Comparison of ENCODE assay signal across 20 cellular contexts in the genomic region with DNA sequence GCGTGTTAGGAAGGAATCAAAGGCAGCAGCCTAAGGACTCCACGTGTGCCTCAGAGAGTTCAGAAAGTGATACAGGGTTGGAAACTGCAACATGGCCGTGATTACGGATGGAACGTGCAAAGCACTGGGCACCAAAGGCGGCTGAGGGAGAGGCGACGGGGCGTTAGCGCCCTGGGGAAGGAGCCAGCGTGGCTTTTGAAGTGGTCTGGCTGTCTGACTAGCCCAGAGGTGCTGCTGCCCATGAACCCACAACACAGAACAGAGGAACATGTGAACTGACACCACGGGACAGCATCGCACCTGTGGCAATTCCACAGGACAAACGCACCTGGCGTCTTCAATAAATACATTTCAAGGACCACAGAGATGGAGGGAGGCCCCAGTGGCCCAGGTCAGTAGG. TPM values are rescaled to one million over a fixed set of nuclear protein-coding genes. Genes with fewer than 3 reads are reported as not detected.
DNase-seq lines count a peak whose midpoint lies in the region; ATAC-seq, FAIRE-seq and TF ChIP-seq lines count a peak whose summit lies in the region.
"Had no signal": no experiment of that assay in that cellular context is flagged by ENCODE, and none has a peak within 500 bp of the region (broad histone marks: within the 10 kb centered on the region; RNA-seq: fewer than 3 reads in every experiment).

No MANE protein-coding gene starts in this region.

- no peak overlapping the region for H4K8ac ChIP-seq in H1 (ENCODE audit: extremely low read depth, insufficient read depth, low read length)
- H4K8ac ChIP-seq in neuronal stem cell (ENCODE audit: low read depth, low read length), result no peak overlapping the region

- POLR2A ChIA-PET in H1 (lab: Charles Lee; ENCODE audit: partially characterized antibody), result no interaction called here
- POLR2A ChIA-PET in activated CD4-positive, alpha-beta memory T cell treated with anti-CD3 and anti-CD28 coated beads for 36 hours (lab: Charles Lee), result no interaction called here

- H2BK15ac ChIP-seq in H1 (ENCODE audit: low read length), result no peak overlapping the region
- H2BK15ac ChIP-seq in neuronal stem cell (ENCODE audit: low read length), result no peak overlapping the region

- no peak overlapping the region for H3K9ac ChIP-seq in H1 (replicated peaks in 1 of 4; ENCODE audit: extremely low read depth in 1 of 4, low read depth in 3 of 4, low read length in 3 of 4)
- peak overlapping the region; percentile 1 for H3K9ac ChIP-seq in neuronal stem cell (ENCODE audit: low read depth, low read length, poor library complexity)

- H3K27ac Mint-ChIP-seq in activated CD4-positive, alpha-beta memory T cell treated with anti-CD3 and anti-CD28 coated beads for 36 hours, result no peak overlapping the region
- H3K27ac Mint-ChIP-seq: B cell; CD14-positive monocyte; CD8-positive, alpha-beta T cell; HFFc6 had no signal

- H3K4ac ChIP-seq in H1 (replicated peaks; ENCODE audit: insufficient read length, low read depth, low read length), result no peak overlapping the region
- no peak overlapping the region for H3K4ac ChIP-seq in neuronal stem cell (ENCODE audit: low read length)

- ATAC-seq in left ventricle myocardium superior, result no peak
- ATAC-seq in GM21723 (IDR thresholded peaks at IDR 0.05; ENCODE audit: unreplicated experiment), result no peak
- ATAC-seq: CD8-positive, alpha-beta T cell had no signal

- 91 to 100% methylated on average over 1 to 15 of the region's 15 CpGs for WGBS in H1 (ENCODE audit: extremely low coverage in 1 of 2, insufficient coverage in 1 of 2, insufficient read length in 1 of 2, insufficient replicate concordance in 2 of 2, low coverage in 1 of 2, low lambda C conversion rate in 2 of 2, missing lambda C conversion rate in 1 of 2), 2 experiments
- 100% methylated on average over 1 of the region's 15 CpGs; no CpG with 5 or more reads in 1 of the 2 donors for WGBS in neuronal stem cell (ENCODE audit: extremely low coverage in 2 of 2, insufficient read length in 2 of 2, insufficient replicate concordance in 1 of 2), 2 donors

- CTCF ChIA-PET in H1 (lab: Charles Lee; ENCODE audit: partially characterized antibody), result interaction anchor here (1.1 kb wide), 1 partner anchor 36 kb away, joined by 3 read pairs; no protein-coding TSS in a partner anchor
- CTCF ChIA-PET in activated CD4-positive, alpha-beta memory T cell treated with anti-CD3 and anti-CD28 coated beads for 36 hours (lab: Charles Lee), result no interaction called here

- H3K4me1 ChIP-seq in H1 (replicated peaks in 1 of 4; ENCODE audit: control insufficient read depth in 3 of 4, insufficient read depth in 4 of 4, low read length in 3 of 4), result no peaks in the 10 kb centered on the region
- peaks cover 0 to 1% of the 10 kb centered on the region in 2 donors for H3K4me1 ChIP-seq in neuronal stem cell (ENCODE audit: control insufficient read depth in 2 of 2, insufficient read depth in 1 of 2, low read depth in 1 of 2, low read length in 2 of 2)

- no peak for TF ChIP-seq POLR2A in H1 (IDR thresholded peaks at IDR 0.05; ENCODE audit: control extremely low read depth in 1 of 2, low read depth in 2 of 2, low read length in 2 of 2)

- no peaks in the 10 kb centered on the region for H3K36me3 Mint-ChIP-seq in activated CD4-positive, alpha-beta memory T cell treated with anti-CD3 and anti-CD28 coated beads for 36 hours
- H3K36me3 Mint-ChIP-seq: CD14-positive monocyte; CD8-positive, alpha-beta T cell had no signal

- no peak overlapping the region for H3K56ac ChIP-seq in H1 (replicated peaks; ENCODE audit: insufficient read length, low read depth, low read length)

- H2BK20ac ChIP-seq in H1 (ENCODE audit: low read length), result no peak overlapping the region

- peak overlapping the region; percentile 53; the same call in 1 of the 2 replicates for H2AK5ac ChIP-seq in H1 (ENCODE audit: low read depth, low read length)
- no peak overlapping the region for H2AK5ac ChIP-seq in neuronal stem cell (ENCODE audit: low read depth, low read length)

- H3K9me3 Mint-ChIP-seq in activated CD4-positive, alpha-beta memory T cell treated with anti-CD3 and anti-CD28 coated beads for 36 hours, result peaks cover 18% of the 10 kb centered on the region
- H3K9me3 Mint-ChIP-seq: CD8-positive, alpha-beta T cell had no signal

- no peak for FAIRE-seq in H1 (lab: Jason Lieb, UNC)
- FAIRE-seq: A204.1, GM12892, GM19239 had no signal

- intact Hi-C loops in left ventricle myocardium superior (cut with micrococcal nuclease), result no loop called here
- intact Hi-C loops in cardiac septum (cut with DNase I), result no loop called here
- intact Hi-C loops in activated CD4-positive, alpha-beta memory T cell treated with anti-CD3 and anti-CD28 coated beads for 36 hours (cut with micrococcal nuclease), result no loop called here

- no peak overlapping the region for H3K4me2 ChIP-seq in H1 (ENCODE audit: insufficient read depth in 1 of 2, low read depth in 2 of 2, low read length in 2 of 2)
- no peak overlapping the region for H3K4me2 ChIP-seq in neuronal stem cell (ENCODE audit: insufficient read depth, low read length, poor library complexity, severe bottlenecking)

- DNase-seq in left ventricle myocardium superior, result peak; percentile 9
- DNase-seq in cardiac septum (ENCODE audit: low spot score), result no peak
- no peak for DNase-seq in H1 (ENCODE audit: low read depth in 1 of 2, low spot score in 2 of 2)
- no peak for DNase-seq in neuronal stem cell (ENCODE audit: low spot score)
- no peak for DNase-seq in activated CD4-positive, alpha-beta memory T cell treated with anti-CD3 and anti-CD28 coated beads for 36 hours
- no peak for DNase-seq in NCI-H187 treated with DMSO at 0.1 percent for 48 hours (lab: John Stamatoyannopoulos, UW)
- DNase-seq: CD8-positive, alpha-beta T cell; COR-L47; DND-41; GDM1; HCEC 1CT; HFFc6 had no signal

- H3K18ac ChIP-seq in H1 (ENCODE audit: extremely low read depth, low read length), result no peak overlapping the region
- peak overlapping the region; percentile 46 for H3K18ac ChIP-seq in neuronal stem cell (ENCODE audit: low read length)

- TF ChIP-seq RAD21 in H1 (IDR thresholded peaks at IDR 0.05 in 1 of 2, conservative IDR thresholded peaks at IDR 0.05 in 1 of 2; ENCODE audit: low read depth in 2 of 2, low read length in 2 of 2), result no peak

- no peak overlapping the region for H4K5ac ChIP-seq in H1 (ENCODE audit: insufficient read length, low read depth, low read length)

- H3K27ac ChIP-seq in H1 (ENCODE audit: low read depth, low read length), result no peak overlapping the region
- H3K27ac ChIP-seq in neuronal stem cell (replicated peaks; ENCODE audit: low read length), result no peak overlapping the region

- H3K23ac ChIP-seq in H1 (ENCODE audit: insufficient read length) (no peak overlapping the region), neuronal stem cell (ENCODE audit: low read depth, low read length, poor library complexity) (no peak overlapping the region)

- H3K79me1 ChIP-seq in H1 (ENCODE audit: low read depth, low read length) (no peaks in the 10 kb centered on the region), neuronal stem cell (ENCODE audit: low read depth, low read length) (peaks cover 6% of the 10 kb centered on the region)

- H3K27me3 ChIP-seq in H1 (replicated peaks in 1 of 4; ENCODE audit: control insufficient read depth in 3 of 4, extremely low read depth in 1 of 4, insufficient read depth in 3 of 4, low read length in 3 of 4) (no peaks in the 10 kb centered on the region), neuronal stem cell (ENCODE audit: control insufficient read depth in 3 of 3, insufficient read depth in 3 of 3, low read depth in 1 of 3, low read length in 3 of 3) (peaks cover 0 to 14% (median 0%) of the 10 kb centered on the region in 3 experiments)

- no peak overlapping the region for H3K14ac ChIP-seq in H1 (ENCODE audit: insufficient read length)
- H3K14ac ChIP-seq in neuronal stem cell (ENCODE audit: low read length), result no peak overlapping the region

- H4K91ac ChIP-seq in H1 (replicated peaks; ENCODE audit: insufficient read length, low read length), result no peak overlapping the region
- H4K91ac ChIP-seq in neuronal stem cell (ENCODE audit: low read depth, low read length, poor library complexity), result peak overlapping the region; percentile 40

- no peaks in the 10 kb centered on the region for H3K27me3 Mint-ChIP-seq in activated CD4-positive, alpha-beta memory T cell treated with anti-CD3 and anti-CD28 coated beads for 36 hours
- H3K27me3 Mint-ChIP-seq: B cell had no signal

- no peak for TF ChIP-seq CTCF in H1 (IDR thresholded peaks at IDR 0.05; ENCODE audit: control extremely low read depth in 1 of 3, insufficient read depth in 1 of 3, low read depth in 1 of 3, low read length in 3 of 3)

- TF ChIP-seq EP300 in H1 (IDR thresholded peaks at IDR 0.05; ENCODE audit: borderline replicate concordance in 1 of 2, low read depth in 2 of 2, low read length in 2 of 2), result no peak

- H4K20me1 ChIP-seq in H1 (replicated peaks in 1 of 2; ENCODE audit: control insufficient read depth in 1 of 2, insufficient read depth in 2 of 2, low read length in 2 of 2), result peaks cover 0 to 2% of the 10 kb centered on the region in 2 experiments

- no peak overlapping the region for H3K4me3 ChIP-seq in H1 (ENCODE audit: extremely low read depth in 1 of 4, insufficient read depth in 2 of 4, low read depth in 3 of 4, low read length in 4 of 4)
- H3K4me3 ChIP-seq in neuronal stem cell (ENCODE audit: low read length in 2 of 2), result no peak overlapping the region

- peaks cover 5% of the 10 kb centered on the region; the same call in 1 of the 2 replicates for H3K23me2 ChIP-seq in H1 (ENCODE audit: low read depth, low read length)

- H2BK5ac ChIP-seq in H1 (ENCODE audit: low read depth, low read length), result no peak overlapping the region
- H2BK5ac ChIP-seq in neuronal stem cell (ENCODE audit: low read length), result no peak overlapping the region

- no peak overlapping the region for H2BK120ac ChIP-seq in H1 (replicated peaks; ENCODE audit: low read depth, low read length)
- no peak overlapping the region for H2BK120ac ChIP-seq in neuronal stem cell (ENCODE audit: low read depth, low read length)

- H3K36me3 ChIP-seq in H1 (ENCODE audit: control insufficient read depth in 2 of 4, insufficient read depth in 4 of 4, low read length in 3 of 4) (no peaks in the 10 kb centered on the region), neuronal stem cell (replicated peaks in 1 of 2; ENCODE audit: control insufficient read depth in 2 of 2, insufficient read depth in 2 of 2, low read length in 2 of 2) (peaks cover 0 to 2% of the 10 kb centered on the region in 2 donors)

- H3K9me3 ChIP-seq in H1 (ENCODE audit: insufficient read depth in 2 of 2, low read depth in 1 of 2, low read length in 1 of 2) (peaks cover 0 to 16% of the 10 kb centered on the region in 2 experiments; a peak in 2 of 4 replicates), neuronal stem cell (replicated peaks in 1 of 2; ENCODE audit: control insufficient read depth in 2 of 2, insufficient read depth in 1 of 2, low read depth in 1 of 2, low read length in 2 of 2) (peaks cover 0 to 8% of the 10 kb centered on the region in 2 donors)

- H2BK12ac ChIP-seq in H1 (ENCODE audit: low read depth, low read length), result no peak overlapping the region
- no peak overlapping the region for H2BK12ac ChIP-seq in neuronal stem cell (ENCODE audit: low read length)

- no peaks in the 10 kb centered on the region for H3K4me1 Mint-ChIP-seq in activated CD4-positive, alpha-beta memory T cell treated with anti-CD3 and anti-CD28 coated beads for 36 hours (ENCODE audit: low read depth)
- H3K4me1 Mint-ChIP-seq: B cell, CD14-positive monocyte had no signal

- H3K4me3 Mint-ChIP-seq in activated CD4-positive, alpha-beta memory T cell treated with anti-CD3 and anti-CD28 coated beads for 36 hours, result no peak overlapping the region
- H3K4me3 Mint-ChIP-seq: B cell; CD14-positive monocyte; CD8-positive, alpha-beta T cell; HFFc6 had no signal

- H3K79me2 ChIP-seq in H1 (ENCODE audit: control insufficient read depth in 1 of 2, insufficient read depth in 2 of 2, low read length in 2 of 2), result no peaks in the 10 kb centered on the region

- 0 out of 2 replicates have a peak overlapping the region, but pooled peaks have one; percentile 59 for H2AFZ ChIP-seq in H1 (ENCODE audit: low read length)
- H2AFZ ChIP-seq in neuronal stem cell (ENCODE audit: low read length), result no peak overlapping the region

RNA-seq across cellular contexts. Expression of a gene that starts 18.0 kb away (rescaled TPM):
- total RNA-seq in left ventricle myocardium superior (1.7 TPM), cardiac septum (0.70 TPM)
- 14.6 and 15.0 TPM in 2 replicates for total RNA-seq in H1 (2021; fragmentation: NEBNext Ultra II Directional; extraction: Animal tissue kit (Norgen Biotek cat#: 25700))
- 30.2 and 46.3 TPM in 2 replicates for polyA plus RNA-seq in H1 (2011; rRNA removed)
- polyA plus RNA-seq in H1 (2011; cell fraction: cytosol; rRNA removed), result 20.9 TPM
- polyA plus RNA-seq in H1 (2011; cell fraction: nucleus; rRNA removed), result 36.1 TPM
- polyA plus RNA-seq in H1 (2012, experiment 1 of 2), result 8.4 to 15.3 TPM (median 14.6 TPM) in 4 replicates
- 15.3 TPM for polyA plus RNA-seq in H1 (2012, experiment 2 of 2)
- 21.5 TPM for polyA plus RNA-seq in H1 (2013, experiment 1 of 2)
- polyA plus RNA-seq in H1 (2013, experiment 2 of 2), result 22.3 TPM
- polyA minus RNA-seq in H1 (2011; rRNA and poly(A)+ RNA removed), result 5.1 and 6.6 TPM in 2 replicates
- polyA minus RNA-seq in H1 (2011; cell fraction: cytosol; rRNA and poly(A)+ RNA removed), result 6.2 TPM
- polyA minus RNA-seq in H1 (2011; cell fraction: nucleus; rRNA and poly(A)+ RNA removed), result 11.6 TPM
- polyA plus RNA-seq in neuronal stem cell (2013, experiment 1 of 2), result 7.3 TPM
- 7.1 TPM for polyA plus RNA-seq in neuronal stem cell (2013, experiment 2 of 2)
- total RNA-seq in activated CD4-positive, alpha-beta memory T cell treated with anti-CD3 and anti-CD28 coated beads for 36 hours, result under 1 TPM; 0.33 to 0.34 TPM
- polyA plus RNA-seq: CD14-positive monocyte had no signal

RNA-seq across cellular contexts. Expression of a gene that starts 22.0 kb away (rescaled TPM):
- not detected for total RNA-seq in left ventricle myocardium superior
- 0.16 TPM for total RNA-seq in cardiac septum
- total RNA-seq in H1 (2021; fragmentation: NEBNext Ultra II Directional; extraction: Animal tissue kit (Norgen Biotek cat#: 25700)), result 0.92 and 1.3 TPM in 2 replicates
- 0.54 and 0.96 TPM in 2 replicates for polyA plus RNA-seq in H1 (2011; rRNA removed)
- polyA plus RNA-seq in H1 (2011; cell fraction: cytosol; rRNA removed), result 1.4 TPM
- polyA plus RNA-seq in H1 (2011; cell fraction: nucleus; rRNA removed), result 4.8 TPM
- polyA plus RNA-seq in H1 (2012, experiment 1 of 2), result 1.3 to 1.9 TPM (median 1.7 TPM) in 4 replicates
- 0.84 TPM for polyA plus RNA-seq in H1 (2012, experiment 2 of 2)
- 0.65 TPM for polyA plus RNA-seq in H1 (2013, experiment 1 of 2)
- polyA plus RNA-seq in H1 (2013, experiment 2 of 2), result 0.63 TPM
- 0.09 and 0.15 TPM in 2 replicates for polyA minus RNA-seq in H1 (2011; rRNA and poly(A)+ RNA removed)
- polyA minus RNA-seq in H1 (2011; cell fraction: cytosol; rRNA and poly(A)+ RNA removed), result not detected
- polyA minus RNA-seq in H1 (2011; cell fraction: nucleus; rRNA and poly(A)+ RNA removed), result 1.5 TPM
- 0.07 TPM for polyA plus RNA-seq in neuronal stem cell (2013, experiment 1 of 2)
- polyA plus RNA-seq in neuronal stem cell (2013, experiment 2 of 2), result 0.08 TPM
- under 1 TPM; 0.26 to 0.27 TPM for total RNA-seq in activated CD4-positive, alpha-beta memory T cell treated with anti-CD3 and anti-CD28 coated beads for 36 hours
- total RNA-seq: H4, HT1080 had no signal
- polyA plus RNA-seq: CD14-positive monocyte had no signal

RNA-seq across cellular contexts. Expression of a gene that starts 46.2 kb away (rescaled TPM):
- total RNA-seq in left ventricle myocardium superior (172 TPM), cardiac septum (183 TPM)
- total RNA-seq in H1 (2021; fragmentation: NEBNext Ultra II Directional; extraction: Animal tissue kit (Norgen Biotek cat#: 25700)), result 382 and 394 TPM in 2 replicates
- 343 and 372 TPM in 2 replicates for polyA plus RNA-seq in H1 (2011; rRNA removed)
- polyA plus RNA-seq in H1 (2011; cell fraction: cytosol; rRNA removed), result 391 TPM
- 286 TPM for polyA plus RNA-seq in H1 (2011; cell fraction: nucleus; rRNA removed)
- 256 to 341 TPM (median 318 TPM) in 4 replicates for polyA plus RNA-seq in H1 (2012, experiment 1 of 2)
- 110 TPM for polyA plus RNA-seq in H1 (2012, experiment 2 of 2)
- 180 TPM for polyA plus RNA-seq in H1 (2013, experiment 1 of 2)
- 186 TPM for polyA plus RNA-seq in H1 (2013, experiment 2 of 2)
- polyA minus RNA-seq in H1 (2011; rRNA and poly(A)+ RNA removed), result 482 and 536 TPM in 2 replicates
- polyA minus RNA-seq in H1 (2011; cell fraction: cytosol; rRNA and poly(A)+ RNA removed), result 250 TPM
- 104 TPM for polyA minus RNA-seq in H1 (2011; cell fraction: nucleus; rRNA and poly(A)+ RNA removed)
- 291 TPM for polyA plus RNA-seq in neuronal stem cell (2013, experiment 1 of 2)
- 287 TPM for polyA plus RNA-seq in neuronal stem cell (2013, experiment 2 of 2)
- total RNA-seq in activated CD4-positive, alpha-beta memory T cell treated with anti-CD3 and anti-CD28 coated beads for 36 hours, result 100 to 1,000 TPM; 396 to 403 TPM
